9 cellular contexts compared by ENCODE assay signal in the genomic region with DNA sequence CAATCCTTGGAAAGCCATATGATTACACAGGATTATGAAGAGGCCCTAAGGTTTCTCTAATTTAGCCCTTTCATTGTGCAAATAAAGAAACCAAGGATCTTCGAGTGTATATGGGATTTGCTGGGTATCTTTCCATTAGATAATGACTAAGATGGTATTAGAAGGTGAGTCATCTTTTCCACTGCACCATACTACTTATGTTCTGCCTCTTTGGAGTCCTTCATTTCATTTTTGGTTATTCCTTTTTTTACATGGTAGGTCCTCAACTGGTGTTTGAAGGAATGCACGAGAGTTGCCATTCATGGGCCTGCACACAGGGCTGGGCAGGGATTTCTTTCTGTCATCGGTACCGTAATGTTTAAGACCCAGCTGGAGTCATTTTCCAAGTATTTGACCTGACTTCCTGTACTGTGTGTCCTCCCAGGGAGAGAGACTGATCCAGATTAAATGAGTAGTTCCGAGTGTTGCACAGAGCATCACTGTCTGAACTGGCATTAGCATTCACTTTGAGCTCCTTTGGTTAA.
DNase-seq lines count a peak whose midpoint lies in the region; ATAC-seq and TF ChIP-seq lines count a peak whose summit lies in the region.
"Had no signal": no experiment of that assay in that cellular context is flagged by ENCODE, and none has a peak within 500 bp of the region (broad histone marks: within the 10 kb centered on the region; RNA-seq: fewer than 3 reads in every experiment).

No MANE protein-coding gene starts in this region.

- no peaks in the 10 kb centered on the region for H3K36me3 ChIP-seq in transverse colon

- TF ChIP-seq POLR2A in transverse colon (IDR thresholded peaks at IDR 0.05) = no peak

- peaks cover 30% of the 10 kb centered on the region for H3K36me3 Mint-ChIP-seq in activated CD8-positive, alpha-beta memory T cell treated with anti-CD3 and anti-CD28 coated beads, Interleukin-2, amount 10 ng/mL, durations not matched to agents 7 days and 5 days
- H3K36me3 Mint-ChIP-seq in progenitor cell of endocrine pancreas (ENCODE audit: insufficient read depth) = no peaks in the 10 kb centered on the region

- no peak for DNase-seq in activated CD8-positive, alpha-beta memory T cell treated with anti-CD3 and anti-CD28 coated beads, Interleukin-2, amount 10 ng/mL, durations not matched to agents 7 days and 5 days
- no peak for DNase-seq in activated CD8-positive, alpha-beta memory T cell treated with anti-CD3 and anti-CD28 coated beads, Interleukin-2, amount 50 U/mL, for 48 hours
- peak; percentile 63 for DNase-seq in amniotic epithelial cell (ENCODE audit: low read depth)
- peak; percentile 48 for DNase-seq in hepatic stellate cell (ENCODE audit: low spot score)
- DNase-seq in transverse colon = no peak
- DNase-seq in progenitor cell of endocrine pancreas (ENCODE audit: low spot score, unreplicated experiment) = no peak
- DNase-seq: Caco-2 had no signal

- no peaks in the 10 kb centered on the region for H3K9me3 Mint-ChIP-seq in activated CD8-positive, alpha-beta memory T cell treated with anti-CD3 and anti-CD28 coated beads, Interleukin-2, amount 10 ng/mL, durations not matched to agents 7 days and 5 days (ENCODE audit: low read depth)
- no peaks in the 10 kb centered on the region for H3K9me3 Mint-ChIP-seq in progenitor cell of endocrine pancreas (ENCODE audit: low read depth)

- CTCF ChIA-PET in activated CD8-positive, alpha-beta memory T cell treated with anti-CD3 and anti-CD28 coated beads, Interleukin-2, amount 10 ng/mL, durations not matched to agents 7 days and 5 days (lab: Charles Lee) = interaction anchor here (0.9 to 8.4 kb wide), 10 partner anchors 14 to 255 kb away, joined by 3 to 65 read pairs (median 6); a partner anchor contains a TSS

- ATAC-seq in activated CD8-positive, alpha-beta memory T cell treated with anti-CD3 and anti-CD28 coated beads, Interleukin-2, amount 10 ng/mL, durations not matched to agents 7 days and 5 days = no peak
- ATAC-seq in HG02840 (IDR thresholded peaks at IDR 0.05; ENCODE audit: low FRiP score, unreplicated experiment) (no peak), HG02642 (IDR thresholded peaks at IDR 0.05; ENCODE audit: poor library complexity, unreplicated experiment) (no peak)

- no peak for TF ChIP-seq CTCF in transverse colon (IDR thresholded peaks at IDR 0.05)
- no peak for TF ChIP-seq CTCF in progenitor cell of endocrine pancreas (IDR thresholded peaks at IDR 0.05; ENCODE audit: unreplicated experiment)

- H3K27me3 Mint-ChIP-seq in activated CD8-positive, alpha-beta memory T cell treated with anti-CD3 and anti-CD28 coated beads, Interleukin-2, amount 10 ng/mL, durations not matched to agents 7 days and 5 days = no peaks in the 10 kb centered on the region
- H3K27me3 Mint-ChIP-seq in progenitor cell of endocrine pancreas = no peaks in the 10 kb centered on the region

- peak overlapping the region; percentile 54 for H3K4me3 Mint-ChIP-seq in activated CD8-positive, alpha-beta memory T cell treated with anti-CD3 and anti-CD28 coated beads, Interleukin-2, amount 10 ng/mL, durations not matched to agents 7 days and 5 days
- no peak overlapping the region for H3K4me3 Mint-ChIP-seq in progenitor cell of endocrine pancreas (ENCODE audit: low read depth)

- intact Hi-C loops in transverse colon (cut with DNase I; ENCODE audit: low total_unique reads) = no loop called here

- H3K4me3 ChIP-seq in transverse colon = no peak overlapping the region

- peaks cover 86% of the 10 kb centered on the region for H3K4me1 Mint-ChIP-seq in activated CD8-positive, alpha-beta memory T cell treated with anti-CD3 and anti-CD28 coated beads, Interleukin-2, amount 10 ng/mL, durations not matched to agents 7 days and 5 days
- peaks cover 4% of the 10 kb centered on the region for H3K4me1 Mint-ChIP-seq in progenitor cell of endocrine pancreas (ENCODE audit: low read depth)

- peak overlapping the region; percentile 43 to 66 (median 60) for H3K27ac ChIP-seq in transverse colon

- no peaks in the 10 kb centered on the region for H3K9me3 ChIP-seq in transverse colon
- H3K9me3 ChIP-seq: Caco-2 had no signal

- peaks cover 0 to 52% (median 12%) of the 10 kb centered on the region in 4 donors for H3K4me1 ChIP-seq in transverse colon

- in situ Hi-C loops in transverse colon (cut with MboI; ENCODE audit: low pct_ligation_motif_present in 1 of 4, low pct_unique_long_range_greater_than_20kb in 1 of 4, low sequenced_read_pairs in 3 of 4) = no loop called here

- H3K27ac Mint-ChIP-seq in activated CD8-positive, alpha-beta memory T cell treated with anti-CD3 and anti-CD28 coated beads, Interleukin-2, amount 10 ng/mL, durations not matched to agents 7 days and 5 days = peak overlapping the region; percentile 100
- no peak overlapping the region for H3K27ac Mint-ChIP-seq in progenitor cell of endocrine pancreas

- WGBS in transverse colon (ENCODE audit: low coverage in 1 of 2), 2 donors = 75 to 87% methylated on average over 4 to 5 of the region's 5 CpGs

- TF ChIP-seq EP300 in transverse colon (IDR thresholded peaks at IDR 0.05; ENCODE audit: low read depth) = no peak

- H3K27me3 ChIP-seq in transverse colon = no peaks in the 10 kb centered on the region

Comparison
In these comparisons a context has a peak if more than half of its experiments do, and no peak if none do; other contexts are left out.
1. DNase-seq: peak in amniotic epithelial cell (single experiment) and hepatic stellate cell (single experiment); none in activated CD8-positive, alpha-beta memory T cell treated with anti-CD3 and anti-CD28 coated beads, Interleukin-2, amount 10 ng/mL, durations not matched to agents 7 days and 5 days (single experiment), activated CD8-positive, alpha-beta memory T cell treated with anti-CD3 and anti-CD28 coated beads, Interleukin-2, amount 50 U/mL, for 48 hours (single experiment), transverse colon (single experiment) and progenitor cell of endocrine pancreas (single experiment).